In the genomic region with DNA sequence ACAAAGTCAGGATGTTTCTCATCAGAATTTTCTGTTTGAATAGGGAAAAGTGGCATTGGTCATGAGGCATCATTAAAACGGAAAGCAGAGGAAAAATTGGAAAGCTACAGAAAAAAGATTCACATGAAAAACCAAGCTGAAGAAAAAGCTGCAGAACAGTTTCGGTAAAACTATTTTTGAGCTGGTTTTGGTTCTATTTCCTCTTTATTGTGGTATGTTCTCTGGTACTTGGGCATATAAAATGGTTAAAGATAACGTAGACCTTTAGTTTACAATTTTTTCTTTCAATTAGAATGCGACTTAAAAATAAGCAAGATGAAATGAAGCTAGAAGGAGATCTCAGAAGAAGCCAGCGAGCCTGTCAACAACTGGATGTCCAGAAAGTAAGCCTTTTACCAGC, we compare ENCODE assay signal across 14 cellular contexts. TPM values are rescaled to one million over a fixed set of nuclear protein-coding genes. Genes with fewer than 3 reads are reported as not detected.
DNase-seq lines count a peak whose midpoint lies in the region; ATAC-seq and TF ChIP-seq lines count a peak whose summit lies in the region.
"Had no signal": no experiment of that assay in that cellular context is flagged by ENCODE, and none has a peak within 500 bp of the region (broad histone marks: within the 10 kb centered on the region; RNA-seq: fewer than 3 reads in every experiment).

No MANE protein-coding gene starts in this region.

- no peaks in the 10 kb centered on the region for H3K27me3 ChIP-seq in OCI-LY1 (ENCODE audit: insufficient read depth, low read length)

- peak overlapping the region; percentile 9; the same call in 1 of the 2 replicates for H3K9ac ChIP-seq in OCI-LY1 (ENCODE audit: low read length)

- peak overlapping the region; percentile 43 for H3K4me2 ChIP-seq in OCI-LY1 (ENCODE audit: low read length)

- ATAC-seq in GM18502 (IDR thresholded peaks at IDR 0.05; ENCODE audit: poor library complexity, unreplicated experiment) (peak; percentile 52), HG03066 (IDR thresholded peaks at IDR 0.05; ENCODE audit: low read depth, unreplicated experiment) (peak; percentile 59), esophagus mucosa (no peak), SK-N-SH treated with all-trans-retinoic acid at 6 μM for 48 hours (no peak)
- ATAC-seq: activated T-cell treated with anti-CD3 and anti-CD28 coated beads, Interleukin-2, amount 50 U/mL, for 4 hours had no signal

- H3K27ac ChIP-seq in OCI-LY1 (ENCODE audit: low read depth, low read length, poor library complexity, severe bottlenecking): peak overlapping the region; percentile 77

- intact Hi-C loops in cardiac septum (cut with DNase I): no loop called here

- no peak overlapping the region for H2AFZ ChIP-seq in OCI-LY1 (ENCODE audit: low read length)

- H3K4me3 ChIP-seq in OCI-LY1 (ENCODE audit: low read depth, low read length, poor library complexity, severe bottlenecking): no peak overlapping the region
- H3K4me3 ChIP-seq: HAP-1 had no signal

- H3K9me2 ChIP-seq in OCI-LY1 (ENCODE audit: low read depth, low read length): no peaks in the 10 kb centered on the region

- peaks cover 58% of the 10 kb centered on the region for H3K36me3 ChIP-seq in OCI-LY1 (ENCODE audit: insufficient read depth, low read length)

- no peaks in the 10 kb centered on the region for H3K9me3 ChIP-seq in OCI-LY1 (ENCODE audit: low read length)
- H3K9me3 ChIP-seq: HAP-1 had no signal

- TF ChIP-seq CTCF in GM20000 (IDR thresholded peaks at IDR 0.05; ENCODE audit: extremely low read depth, missing control alignments): no peak
- TF ChIP-seq CTCF in OCI-LY1 (IDR thresholded peaks at IDR 0.05; ENCODE audit: low read length): no peak

- DNase-seq in GM20000 (ENCODE audit: low spot score): peak; percentile 29
- no peak for DNase-seq in cardiac septum (ENCODE audit: low spot score)
- no peak for DNase-seq in SHP77 treated with DMSO at 0.1 percent for 48 hours (lab: John Stamatoyannopoulos, UW)
- DNase-seq: activated T-cell treated with anti-CD3 and anti-CD28 coated beads, Interleukin-2, amount 50 U/mL, for 4 hours; CD4-positive, CD25-positive, alpha-beta regulatory T cell; IMR-90; NCI-H2171 treated with DMSO at 0.1 percent for 48 hours; SHP77 had no signal

- no peaks in the 10 kb centered on the region for H4K20me1 ChIP-seq in OCI-LY1 (ENCODE audit: insufficient read depth, low read length)

- H3F3A ChIP-seq in OCI-LY1 (ENCODE audit: insufficient read depth, low read length): peaks cover 7% of the 10 kb centered on the region

- H3K4me1 ChIP-seq in OCI-LY1 (ENCODE audit: insufficient read depth, low read length, severe bottlenecking): peaks cover 28% of the 10 kb centered on the region
- H3K4me1 ChIP-seq: HAP-1 had no signal

- H3K79me2 ChIP-seq in OCI-LY1 (ENCODE audit: insufficient read depth, low read length): no peaks in the 10 kb centered on the region

TF ChIP-seq in SK-N-SH treated with all-trans-retinoic acid at 6 μM for 48 hours, 23 proteins besides CTCF, POLR2A, EP300 and RAD21:
- TF ChIP-seq GLIS3 (CRISPR knock-in tag; IDR thresholded peaks at IDR 0.05): no peak
- no peak for TF ChIP-seq TCF4 (CRISPR knock-in tag; IDR thresholded peaks at IDR 0.05; ENCODE audit: borderline replicate concordance)
- no peak for TF ChIP-seq ISL1 (CRISPR knock-in tag; IDR thresholded peaks at IDR 0.05)
- TF ChIP-seq ZFP30 (CRISPR knock-in tag; IDR thresholded peaks at IDR 0.05): no peak
- no peak for TF ChIP-seq TOX (CRISPR knock-in tag; IDR thresholded peaks at IDR 0.05; ENCODE audit: borderline replicate concordance)
- no peak for TF ChIP-seq ZNF565 (CRISPR knock-in tag; conservative IDR thresholded peaks at IDR 0.05; ENCODE audit: low read depth)
- TF ChIP-seq SNAI2 (CRISPR knock-in tag; IDR thresholded peaks at IDR 0.05): no peak
- no peak for TF ChIP-seq ESRRG (CRISPR knock-in tag; IDR thresholded peaks at IDR 0.05)
- no peak for TF ChIP-seq CSDC2 (CRISPR knock-in tag; IDR thresholded peaks at IDR 0.05)
- TF ChIP-seq PPARA (CRISPR knock-in tag; IDR thresholded peaks at IDR 0.05; ENCODE audit: borderline replicate concordance): no peak
- TF ChIP-seq BACH2 (CRISPR knock-in tag; IDR thresholded peaks at IDR 0.05; ENCODE audit: borderline replicate concordance): no peak
- no peak for TF ChIP-seq ZNF8 (CRISPR knock-in tag; IDR thresholded peaks at IDR 0.05)

RNA-seq across cellular contexts. Expression of a gene that starts 7.6 kb away (rescaled TPM):
- 6.7 TPM for total RNA-seq in cardiac septum
- total RNA-seq in esophagus mucosa: 4.3 TPM

RNA-seq across cellular contexts. Expression of a gene that starts 7.7 kb away (rescaled TPM):
- 16.8 TPM for total RNA-seq in cardiac septum
- total RNA-seq in esophagus mucosa: 14.8 TPM

Comparison
In these comparisons a context has a peak if more than half of its experiments do, and no peak if none do; other contexts are left out.
1. ATAC-seq: peak in GM18502 (single experiment) and HG03066 (single experiment); none in esophagus mucosa (single experiment) and SK-N-SH treated with all-trans-retinoic acid at 6 μM for 48 hours (single experiment).